Comparison of ENCODE assay signal across 9 cellular contexts in genomic region chr6:77650098-77650663, GRCh38. TPM values are rescaled to one million over a fixed set of nuclear protein-coding genes. Genes with fewer than 3 reads are reported as not detected.
DNase-seq lines count a peak whose midpoint lies in the region; ATAC-seq, FAIRE-seq and TF ChIP-seq lines count a peak whose summit lies in the region.
"Had no signal": no experiment of that assay in that cellular context is flagged by ENCODE, and none has a peak within 500 bp of the region (broad histone marks: within the 10 kb centered on the region; RNA-seq: fewer than 3 reads in every experiment).

No MANE protein-coding gene starts in this region.

- H3K27me3 Mint-ChIP-seq in activated naive CD8-positive, alpha-beta T cell treated with anti-CD3 and anti-CD28 coated beads for 36 hours = peaks cover 24% of the 10 kb centered on the region
- H3K27me3 Mint-ChIP-seq in stimulated activated naive CD8-positive, alpha-beta T cell treated with anti-CD3 and anti-CD28 coated beads, Interleukin-15, amount 100 ng/mL, for 72 hours = peaks cover 26% of the 10 kb centered on the region

- peak overlapping the region; percentile 25 for H3K4me3 Mint-ChIP-seq in activated naive CD8-positive, alpha-beta T cell treated with anti-CD3 and anti-CD28 coated beads for 36 hours
- H3K4me3 Mint-ChIP-seq in stimulated activated naive CD8-positive, alpha-beta T cell treated with anti-CD3 and anti-CD28 coated beads, Interleukin-15, amount 100 ng/mL, for 72 hours = peak overlapping the region; percentile 28 to 53
- H3K4me3 Mint-ChIP-seq: activated naive CD4-positive, alpha-beta T cell treated with anti-CD3 and anti-CD28 coated beads, Interleukin-2, amount 50 U/mL, for 24 hours had no signal

- DNase-seq in G401 (ENCODE audit: low spot score) = peak; percentile 24
- peak; percentile 34 for DNase-seq in activated naive CD8-positive, alpha-beta T cell treated with anti-CD3 and anti-CD28 coated beads for 36 hours
- DNase-seq in iPS-NIHi7 (ENCODE audit: extremely low spot score) = peak; percentile 89
- DNase-seq in stimulated activated naive CD8-positive, alpha-beta T cell treated with anti-CD3 and anti-CD28 coated beads, Interleukin-15, amount 100 ng/mL, for 72 hours = peak; percentile 4 to 11
- no peak for DNase-seq in GM12891 (ENCODE audit: insufficient read length, low spot score)

- no peak for FAIRE-seq in GM12891 (lab: Jason Lieb, UNC)

- no peaks in the 10 kb centered on the region for H3K9me3 Mint-ChIP-seq in activated naive CD8-positive, alpha-beta T cell treated with anti-CD3 and anti-CD28 coated beads for 36 hours
- H3K9me3 Mint-ChIP-seq in stimulated activated naive CD8-positive, alpha-beta T cell treated with anti-CD3 and anti-CD28 coated beads, Interleukin-15, amount 100 ng/mL, for 72 hours = peaks cover 7 to 12% of the 10 kb centered on the region in 2 donors

- no peaks in the 10 kb centered on the region for H3K36me3 Mint-ChIP-seq in activated naive CD8-positive, alpha-beta T cell treated with anti-CD3 and anti-CD28 coated beads for 36 hours
- H3K36me3 Mint-ChIP-seq: activated naive CD4-positive, alpha-beta T cell treated with anti-CD3 and anti-CD28 coated beads, Interleukin-2, amount 50 U/mL, for 24 hours had no signal

- TF ChIP-seq POLR2A in GM12891 (IDR thresholded peaks at IDR 0.05; ENCODE audit: low read depth, low read length) = no peak

- no peaks in the 10 kb centered on the region for H3K4me1 Mint-ChIP-seq in activated naive CD8-positive, alpha-beta T cell treated with anti-CD3 and anti-CD28 coated beads for 36 hours
- H3K4me1 Mint-ChIP-seq in stimulated activated naive CD8-positive, alpha-beta T cell treated with anti-CD3 and anti-CD28 coated beads, Interleukin-15, amount 100 ng/mL, for 72 hours = no peaks in the 10 kb centered on the region
- H3K4me1 Mint-ChIP-seq: activated naive CD4-positive, alpha-beta T cell treated with anti-CD3 and anti-CD28 coated beads, Interleukin-2, amount 50 U/mL, for 24 hours had no signal

- ATAC-seq in HG02973 (IDR thresholded peaks at IDR 0.05; ENCODE audit: unreplicated experiment) (peak; percentile 85), HG03175 (IDR thresholded peaks at IDR 0.05; ENCODE audit: unreplicated experiment) (no peak), HG03439 (IDR thresholded peaks at IDR 0.05; ENCODE audit: unreplicated experiment) (no peak)
- ATAC-seq in stimulated activated naive CD8-positive, alpha-beta T cell treated with anti-CD3 and anti-CD28 coated beads, Interleukin-15, amount 100 ng/mL, for 72 hours = peak; percentile 66

- in situ Hi-C loops in G401 (cut with HindIII; ENCODE audit: low sequenced_read_pairs) = no loop called here

- no peak overlapping the region for H3K27ac Mint-ChIP-seq in activated naive CD8-positive, alpha-beta T cell treated with anti-CD3 and anti-CD28 coated beads for 36 hours
- no peak overlapping the region for H3K27ac Mint-ChIP-seq in stimulated activated naive CD8-positive, alpha-beta T cell treated with anti-CD3 and anti-CD28 coated beads, Interleukin-15, amount 100 ng/mL, for 72 hours
- H3K27ac Mint-ChIP-seq: activated naive CD4-positive, alpha-beta T cell treated with anti-CD3 and anti-CD28 coated beads, Interleukin-2, amount 50 U/mL, for 24 hours had no signal

TF ChIP-seq in GM12891, 5 proteins besides CTCF, POLR2A, EP300 and RAD21:
- TF ChIP-seq POU2F2 (IDR thresholded peaks at IDR 0.05; ENCODE audit: low read depth, low read length) (no peak), SPI1 (IDR thresholded peaks at IDR 0.05; ENCODE audit: low read depth, low read length) (no peak), POLR2AphosphoS5 (IDR thresholded peaks at IDR 0.05; ENCODE audit: low read depth, low read length) (no peak), TAF1 (IDR thresholded peaks at IDR 0.05; ENCODE audit: low read depth, low read length) (no peak), PAX5 (IDR thresholded peaks at IDR 0.05; ENCODE audit: insufficient read depth, low read length, severe bottlenecking) (no peak)

RNA-seq across cellular contexts. Expression of gene MEI4, which starts 2.7 kb away (rescaled TPM):
- 0.44 and 0.49 TPM in 2 replicates for total RNA-seq in G401 (2014; rRNA removed; shearing (Covaris generic))
- under 1 TPM in 1 of 2 experiments, not detected in 1; 0.04 TPM for total RNA-seq in activated naive CD8-positive, alpha-beta T cell treated with anti-CD3 and anti-CD28 coated beads for 36 hours
- not detected for polyA plus RNA-seq in GM12891 (2012; ENCODE audit: low read depth, missing spikeins)

Comparison
In these comparisons a context has a peak if more than half of its experiments do, and no peak if none do; other contexts are left out.
1. ATAC-seq: peak in HG02973 (single experiment) and stimulated activated naive CD8-positive, alpha-beta T cell treated with anti-CD3 and anti-CD28 coated beads, Interleukin-15, amount 100 ng/mL, for 72 hours (single experiment); none in HG03175 (single experiment) and HG03439 (single experiment).